ENCODE assay signal across 2 cellular contexts in the genomic region with DNA sequence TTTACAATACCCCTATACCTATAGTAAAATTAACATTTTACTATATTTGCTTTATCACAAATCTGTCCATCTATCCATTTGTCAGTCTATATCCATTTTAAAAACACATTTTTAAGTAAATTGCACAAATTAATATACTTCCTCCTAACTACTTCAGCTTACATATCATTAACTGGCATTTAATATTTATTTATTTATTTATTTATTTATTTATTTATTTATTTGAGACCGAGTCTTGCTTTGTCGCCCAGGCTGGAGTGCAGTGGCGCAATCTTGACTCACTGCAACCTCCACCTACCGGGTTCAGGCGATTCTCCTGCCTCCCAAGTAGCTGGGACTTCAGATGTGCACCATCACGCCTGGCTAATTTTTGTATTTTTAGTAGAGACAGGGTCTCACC. TPM values are rescaled to one million over a fixed set of nuclear protein-coding genes. Genes with fewer than 3 reads are reported as not detected.
"Had no signal": no experiment of that assay in that cellular context is flagged by ENCODE, and none has a peak within 500 bp of the region (broad histone marks: within the 10 kb centered on the region; RNA-seq: fewer than 3 reads in every experiment).

No MANE protein-coding gene starts in this region.

RNA-seq across cellular contexts. Expression of gene RAB41, which starts 41.7 kb away (rescaled TPM):
- polyA plus RNA-seq: stomach, urinary bladder had no signal

RNA-seq across cellular contexts. Expression of gene ARR3, which starts 55.5 kb away (rescaled TPM):
- polyA plus RNA-seq: stomach, urinary bladder had no signal
